22 cellular contexts compared by ENCODE assay signal in the genomic region with DNA sequence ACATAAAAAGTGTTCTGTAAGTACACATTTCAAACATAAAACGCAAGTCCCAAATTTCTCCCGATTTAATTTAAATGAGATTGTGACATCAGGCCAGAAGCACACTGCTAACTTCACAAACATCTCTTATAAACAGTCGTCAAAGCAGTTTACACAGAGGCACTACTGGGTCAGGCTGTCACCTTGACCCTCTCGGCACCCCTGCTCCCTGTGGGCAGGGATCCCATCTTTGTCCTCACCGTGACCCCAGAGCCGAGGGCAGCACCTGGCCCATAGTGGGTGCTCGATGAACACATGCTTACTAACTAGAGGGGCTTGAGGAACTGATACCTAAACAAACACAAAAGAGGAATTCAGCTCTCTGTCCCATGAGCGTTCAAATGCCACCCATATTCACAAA. TPM values are rescaled to one million over a fixed set of nuclear protein-coding genes. Genes with fewer than 3 reads are reported as not detected.
"Had no signal": no experiment of that assay in that cellular context is flagged by ENCODE, and none has a peak within 500 bp of the region (broad histone marks: within the 10 kb centered on the region; RNA-seq: fewer than 3 reads in every experiment).

No MANE protein-coding gene starts in this region.

- H3K9me3 Mint-ChIP-seq: activated B cell treated with CpG ODN at 0.5 μM for 24 hours; activated CD8-positive, alpha-beta T cell treated with anti-CD3 and anti-CD28 coated beads for 36 hours; stimulated activated effector memory CD8-positive, alpha-beta T cell treated with anti-CD3 and anti-CD28 coated beads, Interleukin-12 subunit alpha, Interleukin-12 subunit beta, amount 100 ng/mL, for 72 hours had no signal

- ATAC-seq: activated CD8-positive, alpha-beta T cell treated with anti-CD3 and anti-CD28 coated beads for 36 hours; stimulated activated effector memory CD8-positive, alpha-beta T cell treated with anti-CD3 and anti-CD28 coated beads, Interleukin-12 subunit alpha, Interleukin-12 subunit beta, amount 100 ng/mL, for 72 hours had no signal

- H3K27me3 ChIP-seq: body of pancreas, colonic mucosa, pancreas, transverse colon had no signal

- DNase-seq: activated B cell treated with CpG ODN at 0.5 μM for 24 hours; activated CD4-positive, alpha-beta T cell treated with anti-CD3 and anti-CD28 coated beads for 48 hours; activated CD8-positive, alpha-beta memory T cell treated with anti-CD3 and anti-CD28 coated beads, Interleukin-2, amount 50 U/mL, for 4 hours; activated CD8-positive, alpha-beta T cell treated with anti-CD3 and anti-CD28 coated beads for 36 hours; activated effector memory CD4-positive, alpha-beta T cell treated with anti-CD3 and anti-CD28 coated beads, Interleukin-2, amount 50 U/mL, for 16 hours; activated T-cell treated with anti-CD3 and anti-CD28 coated beads, Interleukin-2, amount 50 U/mL, for 48 hours; amniotic stem cell; body of pancreas; central memory CD4-positive, alpha-beta T cell; colonic mucosa; effector CD4-positive, alpha-beta T cell; lower lobe of right lung; midbrain; pancreas; transverse colon had no signal

- H3K4me3 ChIP-seq: body of pancreas, colonic mucosa, lower lobe of right lung, pancreas, transverse colon had no signal

- H3K36me3 ChIP-seq: colonic mucosa had no signal

- H3K4me3 Mint-ChIP-seq: activated B cell treated with CpG ODN at 0.5 μM for 24 hours; activated CD8-positive, alpha-beta T cell treated with anti-CD3 and anti-CD28 coated beads for 36 hours; activated naive CD8-positive, alpha-beta T cell; stimulated activated effector memory CD8-positive, alpha-beta T cell treated with anti-CD3 and anti-CD28 coated beads, Interleukin-12 subunit alpha, Interleukin-12 subunit beta, amount 100 ng/mL, for 72 hours had no signal

- H3K27ac Mint-ChIP-seq: activated B cell treated with CpG ODN at 0.5 μM for 24 hours; activated naive CD8-positive, alpha-beta T cell had no signal

- H3K9me3 ChIP-seq: body of pancreas, colonic mucosa, lower lobe of right lung, pancreas, transverse colon had no signal

- H3K4me1 ChIP-seq: colonic mucosa had no signal

- H3K27ac ChIP-seq: colonic mucosa, epithelial cell of prostate, lower lobe of right lung, transverse colon had no signal

- H3K27me3 Mint-ChIP-seq: activated B cell treated with CpG ODN at 0.5 μM for 24 hours; activated CD8-positive, alpha-beta T cell treated with anti-CD3 and anti-CD28 coated beads for 36 hours; activated naive CD8-positive, alpha-beta T cell had no signal

RNA-seq across cellular contexts. Expression of a gene that starts 25.2 kb away (rescaled TPM):
- total RNA-seq: activated B cell treated with CpG ODN at 0.5 μM for 24 hours; activated CD8-positive, alpha-beta T cell treated with anti-CD3 and anti-CD28 coated beads for 36 hours; body of pancreas; colonic mucosa; fibroblast of lung; lower lobe of right lung; myocyte; pancreas; subcutaneous adipose tissue; T-helper 2 cell treated with Interferon-gamma antibody and Interleukin-4, amounts not matched to agents 100 ng/mL and 5 ng/mL, for 36 hours; transverse colon had no signal
- polyA plus RNA-seq: fibroblast of lung, pancreas had no signal
